Comparison of ENCODE assay signal across 1 cellular context in the genomic region with DNA sequence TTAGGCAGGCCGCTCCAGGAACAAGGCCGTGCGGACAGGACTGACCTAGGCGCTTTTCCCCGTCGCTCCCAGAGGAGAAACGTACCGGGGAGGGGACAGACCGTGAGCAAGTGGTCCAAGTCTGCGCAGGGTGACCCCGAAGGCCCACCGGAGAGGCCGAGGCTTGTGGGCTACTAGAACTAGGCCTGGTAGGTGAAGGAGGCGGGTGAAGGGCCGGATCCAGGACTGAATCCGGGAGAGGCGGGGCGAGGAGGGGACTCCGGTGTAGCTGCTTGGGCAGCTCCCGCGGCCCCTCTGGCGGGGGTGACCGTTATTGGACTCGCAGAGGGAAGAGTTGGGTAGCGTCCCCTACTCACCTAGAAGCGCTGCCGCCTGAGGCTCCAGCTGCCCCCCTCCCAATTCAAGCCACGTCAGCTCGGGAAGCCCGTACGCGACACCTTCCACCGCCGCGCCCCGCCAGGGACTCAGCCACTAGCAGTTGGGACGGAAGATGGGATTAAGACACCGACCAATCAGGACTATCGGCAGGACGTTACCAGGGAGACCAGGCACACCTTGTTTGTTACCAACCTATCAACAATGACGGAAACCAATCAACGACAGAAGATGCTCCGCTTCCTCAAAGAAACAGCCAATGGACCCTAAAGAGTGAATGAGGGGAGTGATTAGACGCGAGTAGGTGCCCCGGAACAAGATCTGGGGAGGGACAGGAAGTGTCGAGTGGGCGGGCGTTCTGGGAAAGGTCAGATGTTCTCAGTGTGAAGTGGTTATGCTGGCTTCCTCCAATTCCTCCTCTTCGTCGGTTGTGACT.
TF ChIP-seq lines count a peak whose summit lies in the region.

GOLGB1 (minus strand) TSS at position 466 of the 811 bp plus-strand sequence. CDS start 18,770 bp downstream, outside the sequence.

TF ChIP-seq in HepG2, 621 proteins besides CTCF, POLR2A, EP300 and RAD21 (continued from another document and continues in another):
- TF ChIP-seq, protein P1, sequence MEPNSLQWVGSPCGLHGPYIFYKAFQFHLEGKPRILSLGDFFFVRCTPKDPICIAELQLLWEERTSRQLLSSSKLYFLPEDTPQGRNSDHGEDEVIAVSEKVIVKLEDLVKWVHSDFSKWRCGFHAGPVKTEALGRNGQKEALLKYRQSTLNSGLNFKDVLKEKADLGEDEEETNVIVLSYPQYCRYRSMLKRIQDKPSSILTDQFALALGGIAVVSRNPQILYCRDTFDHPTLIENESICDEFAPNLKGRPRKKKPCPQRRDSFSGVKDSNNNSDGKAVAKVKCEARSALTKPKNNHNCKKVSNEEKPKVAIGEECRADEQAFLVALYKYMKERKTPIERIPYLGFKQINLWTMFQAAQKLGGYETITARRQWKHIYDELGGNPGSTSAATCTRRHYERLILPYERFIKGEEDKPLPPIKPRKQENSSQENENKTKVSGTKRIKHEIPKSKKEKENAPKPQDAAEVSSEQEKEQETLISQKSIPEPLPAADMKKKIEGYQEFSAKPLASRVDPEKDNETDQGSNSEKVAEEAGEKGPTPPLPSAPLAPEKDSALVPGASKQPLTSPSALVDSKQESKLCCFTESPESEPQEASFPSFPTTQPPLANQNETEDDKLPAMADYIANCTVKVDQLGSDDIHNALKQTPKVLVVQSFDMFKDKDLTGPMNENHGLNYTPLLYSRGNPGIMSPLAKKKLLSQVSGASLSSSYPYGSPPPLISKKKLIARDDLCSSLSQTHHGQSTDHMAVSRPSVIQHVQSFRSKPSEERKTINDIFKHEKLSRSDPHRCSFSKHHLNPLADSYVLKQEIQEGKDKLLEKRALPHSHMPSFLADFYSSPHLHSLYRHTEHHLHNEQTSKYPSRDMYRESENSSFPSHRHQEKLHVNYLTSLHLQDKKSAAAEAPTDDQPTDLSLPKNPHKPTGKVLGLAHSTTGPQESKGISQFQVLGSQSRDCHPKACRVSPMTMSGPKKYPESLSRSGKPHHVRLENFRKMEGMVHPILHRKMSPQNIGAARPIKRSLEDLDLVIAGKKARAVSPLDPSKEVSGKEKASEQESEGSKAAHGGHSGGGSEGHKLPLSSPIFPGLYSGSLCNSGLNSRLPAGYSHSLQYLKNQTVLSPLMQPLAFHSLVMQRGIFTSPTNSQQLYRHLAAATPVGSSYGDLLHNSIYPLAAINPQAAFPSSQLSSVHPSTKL (CRISPR knock-in tag; IDR thresholded peaks at IDR 0.05): peak; percentile 31
- 0 out of 2 replicates have a peak, but pooled peaks have one; percentile 8 for TF ChIP-seq CEBPG (CRISPR knock-in tag; IDR thresholded peaks at IDR 0.05)
- no peak; the same call in 1 of the 2 replicates for TF ChIP-seq RARA (CRISPR knock-in tag; IDR thresholded peaks at IDR 0.05)
- 0 out of 2 replicates have a peak, but pooled peaks have one; percentile 37 for TF ChIP-seq AHR (CRISPR knock-in tag; IDR thresholded peaks at IDR 0.05)
- TF ChIP-seq KLF16 (CRISPR knock-in tag; IDR thresholded peaks at IDR 0.05): peak in 1 of 2 experiments; percentile 97; a peak in 2 of 4 replicates
- TF ChIP-seq KLF9 (CRISPR knock-in tag; IDR thresholded peaks at IDR 0.05; ENCODE audit: low read depth): peak; percentile 40; the same call in 1 of the 2 replicates
- 0 out of 4 replicates have a peak, but pooled peaks have one; percentile 22 to 29 for TF ChIP-seq MAFK (conservative IDR thresholded peaks at IDR 0.05 in 1 of 2, IDR thresholded peaks at IDR 0.05 in 1 of 2; ENCODE audit: low read length in 2 of 2)
- TF ChIP-seq TAF15 (IDR thresholded peaks at IDR 0.05; ENCODE audit: low read depth, low read length, poor library complexity, severe bottlenecking): peak; percentile 79
- TF ChIP-seq HDAC1 (CRISPR knock-in tag; IDR thresholded peaks at IDR 0.05): peak; percentile 81
- peak; percentile 49 for TF ChIP-seq JARID2 (CRISPR knock-in tag; IDR thresholded peaks at IDR 0.05; ENCODE audit: insufficient replicate concordance)
- TF ChIP-seq DMAP1 (CRISPR knock-in tag; IDR thresholded peaks at IDR 0.05): peak; percentile 83
- TF ChIP-seq, protein P2, sequence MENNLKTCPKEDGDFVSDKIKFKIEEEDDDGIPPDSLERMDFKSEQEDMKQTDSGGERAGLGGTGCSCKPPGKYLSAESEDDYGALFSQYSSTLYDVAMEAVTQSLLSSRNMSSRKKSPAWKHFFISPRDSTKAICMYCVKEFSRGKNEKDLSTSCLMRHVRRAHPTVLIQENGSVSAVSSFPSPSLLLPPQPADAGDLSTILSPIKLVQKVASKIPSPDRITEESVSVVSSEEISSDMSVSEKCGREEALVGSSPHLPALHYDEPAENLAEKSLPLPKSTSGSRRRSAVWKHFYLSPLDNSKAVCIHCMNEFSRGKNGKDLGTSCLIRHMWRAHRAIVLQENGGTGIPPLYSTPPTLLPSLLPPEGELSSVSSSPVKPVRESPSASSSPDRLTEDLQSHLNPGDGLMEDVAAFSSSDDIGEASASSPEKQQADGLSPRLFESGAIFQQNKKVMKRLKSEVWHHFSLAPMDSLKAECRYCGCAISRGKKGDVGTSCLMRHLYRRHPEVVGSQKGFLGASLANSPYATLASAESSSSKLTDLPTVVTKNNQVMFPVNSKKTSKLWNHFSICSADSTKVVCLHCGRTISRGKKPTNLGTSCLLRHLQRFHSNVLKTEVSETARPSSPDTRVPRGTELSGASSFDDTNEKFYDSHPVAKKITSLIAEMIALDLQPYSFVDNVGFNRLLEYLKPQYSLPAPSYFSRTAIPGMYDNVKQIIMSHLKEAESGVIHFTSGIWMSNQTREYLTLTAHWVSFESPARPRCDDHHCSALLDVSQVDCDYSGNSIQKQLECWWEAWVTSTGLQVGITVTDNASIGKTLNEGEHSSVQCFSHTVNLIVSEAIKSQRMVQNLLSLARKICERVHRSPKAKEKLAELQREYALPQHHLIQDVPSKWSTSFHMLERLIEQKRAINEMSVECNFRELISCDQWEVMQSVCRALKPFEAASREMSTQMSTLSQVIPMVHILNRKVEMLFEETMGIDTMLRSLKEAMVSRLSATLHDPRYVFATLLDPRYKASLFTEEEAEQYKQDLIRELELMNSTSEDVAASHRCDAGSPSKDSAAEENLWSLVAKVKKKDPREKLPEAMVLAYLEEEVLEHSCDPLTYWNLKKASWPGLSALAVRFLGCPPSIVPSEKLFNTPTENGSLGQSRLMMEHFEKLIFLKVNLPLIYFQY (CRISPR knock-in tag; IDR thresholded peaks at IDR 0.05; ENCODE audit: borderline replicate concordance): peak; percentile 17; the same call in 1 of the 2 replicates
- TF ChIP-seq GPN1 (CRISPR knock-in tag; IDR thresholded peaks at IDR 0.05; ENCODE audit: borderline replicate concordance): no peak
- no peak for TF ChIP-seq ZFP1 (CRISPR knock-in tag; IDR thresholded peaks at IDR 0.05)
- no peak for TF ChIP-seq ZNF615 (CRISPR knock-in tag; IDR thresholded peaks at IDR 0.05; ENCODE audit: borderline replicate concordance)
- TF ChIP-seq TGIF2 (CRISPR knock-in tag; IDR thresholded peaks at IDR 0.05): no peak
- TF ChIP-seq, protein P3, sequence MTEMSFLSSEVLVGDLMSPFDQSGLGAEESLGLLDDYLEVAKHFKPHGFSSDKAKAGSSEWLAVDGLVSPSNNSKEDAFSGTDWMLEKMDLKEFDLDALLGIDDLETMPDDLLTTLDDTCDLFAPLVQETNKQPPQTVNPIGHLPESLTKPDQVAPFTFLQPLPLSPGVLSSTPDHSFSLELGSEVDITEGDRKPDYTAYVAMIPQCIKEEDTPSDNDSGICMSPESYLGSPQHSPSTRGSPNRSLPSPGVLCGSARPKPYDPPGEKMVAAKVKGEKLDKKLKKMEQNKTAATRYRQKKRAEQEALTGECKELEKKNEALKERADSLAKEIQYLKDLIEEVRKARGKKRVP (CRISPR knock-in tag; IDR thresholded peaks at IDR 0.05): no peak; a peak in 1 of 4 replicates
- TF ChIP-seq, protein P4, sequence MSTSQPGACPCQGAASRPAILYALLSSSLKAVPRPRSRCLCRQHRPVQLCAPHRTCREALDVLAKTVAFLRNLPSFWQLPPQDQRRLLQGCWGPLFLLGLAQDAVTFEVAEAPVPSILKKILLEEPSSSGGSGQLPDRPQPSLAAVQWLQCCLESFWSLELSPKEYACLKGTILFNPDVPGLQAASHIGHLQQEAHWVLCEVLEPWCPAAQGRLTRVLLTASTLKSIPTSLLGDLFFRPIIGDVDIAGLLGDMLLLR (CRISPR knock-in tag; IDR thresholded peaks at IDR 0.05): no peak
- TF ChIP-seq, protein P5, sequence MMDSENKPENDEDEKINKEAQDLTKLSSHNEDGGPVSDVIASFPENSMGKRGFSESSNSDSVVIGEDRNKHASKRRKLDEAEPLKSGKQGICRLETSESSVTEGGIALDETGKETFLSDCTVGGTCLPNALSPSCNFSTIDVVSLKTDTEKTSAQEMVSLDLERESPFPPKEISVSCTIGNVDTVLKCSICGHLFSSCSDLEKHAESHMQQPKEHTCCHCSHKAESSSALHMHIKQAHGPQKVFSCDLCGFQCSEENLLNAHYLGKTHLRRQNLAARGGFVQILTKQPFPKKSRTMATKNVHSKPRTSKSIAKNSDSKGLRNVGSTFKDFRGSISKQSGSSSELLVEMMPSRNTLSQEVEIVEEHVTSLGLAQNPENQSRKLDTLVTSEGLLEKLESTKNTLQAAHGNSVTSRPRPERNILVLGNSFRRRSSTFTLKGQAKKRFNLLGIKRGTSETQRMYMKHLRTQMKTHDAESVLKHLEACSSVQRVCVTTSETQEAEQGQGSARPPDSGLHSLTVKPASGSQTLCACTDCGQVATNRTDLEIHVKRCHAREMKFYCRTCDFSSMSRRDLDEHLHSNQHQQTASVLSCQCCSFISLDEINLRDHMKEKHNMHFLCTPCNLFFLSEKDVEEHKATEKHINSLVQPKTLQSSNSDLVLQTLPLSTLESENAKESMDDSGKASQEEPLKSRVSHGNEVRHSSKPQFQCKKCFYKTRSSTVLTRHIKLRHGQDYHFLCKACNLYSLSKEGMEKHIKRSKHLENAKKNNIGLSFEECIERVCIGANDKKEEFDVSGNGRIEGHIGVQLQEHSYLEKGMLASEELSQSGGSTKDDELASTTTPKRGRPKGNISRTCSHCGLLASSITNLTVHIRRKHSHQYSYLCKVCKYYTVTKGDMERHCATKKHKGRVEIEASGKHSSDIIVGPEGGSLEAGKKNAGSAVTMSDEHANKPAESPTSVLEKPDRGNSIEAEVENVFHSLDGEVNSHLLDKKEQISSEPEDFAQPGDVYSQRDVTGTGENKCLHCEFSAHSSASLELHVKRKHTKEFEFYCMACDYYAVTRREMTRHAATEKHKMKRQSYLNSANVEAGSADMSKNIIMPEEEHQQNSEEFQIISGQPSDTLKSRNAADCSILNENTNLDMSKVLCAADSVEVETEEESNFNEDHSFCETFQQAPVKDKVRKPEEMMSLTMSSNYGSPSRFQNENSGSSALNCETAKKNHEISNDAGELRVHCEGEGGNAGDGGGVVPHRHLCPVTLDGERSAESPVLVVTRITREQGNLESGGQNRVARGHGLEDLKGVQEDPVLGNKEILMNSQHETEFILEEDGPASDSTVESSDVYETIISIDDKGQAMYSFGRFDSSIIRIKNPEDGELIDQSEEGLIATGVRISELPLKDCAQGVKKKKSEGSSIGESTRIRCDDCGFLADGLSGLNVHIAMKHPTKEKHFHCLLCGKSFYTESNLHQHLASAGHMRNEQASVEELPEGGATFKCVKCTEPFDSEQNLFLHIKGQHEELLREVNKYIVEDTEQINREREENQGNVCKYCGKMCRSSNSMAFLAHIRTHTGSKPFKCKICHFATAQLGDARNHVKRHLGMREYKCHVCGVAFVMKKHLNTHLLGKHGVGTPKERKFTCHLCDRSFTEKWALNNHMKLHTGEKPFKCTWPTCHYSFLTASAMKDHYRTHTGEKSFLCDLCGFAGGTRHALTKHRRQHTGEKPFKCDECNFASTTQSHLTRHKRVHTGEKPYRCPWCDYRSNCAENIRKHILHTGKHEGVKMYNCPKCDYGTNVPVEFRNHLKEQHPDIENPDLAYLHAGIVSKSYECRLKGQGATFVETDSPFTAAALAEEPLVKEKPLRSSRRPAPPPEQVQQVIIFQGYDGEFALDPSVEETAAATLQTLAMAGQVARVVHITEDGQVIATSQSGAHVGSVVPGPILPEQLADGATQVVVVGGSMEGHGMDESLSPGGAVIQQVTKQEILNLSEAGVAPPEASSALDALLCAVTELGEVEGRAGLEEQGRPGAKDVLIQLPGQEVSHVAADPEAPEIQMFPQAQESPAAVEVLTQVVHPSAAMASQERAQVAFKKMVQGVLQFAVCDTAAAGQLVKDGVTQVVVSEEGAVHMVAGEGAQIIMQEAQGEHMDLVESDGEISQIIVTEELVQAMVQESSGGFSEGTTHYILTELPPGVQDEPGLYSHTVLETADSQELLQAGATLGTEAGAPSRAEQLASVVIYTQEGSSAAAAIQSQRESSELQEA (CRISPR knock-in tag; IDR thresholded peaks at IDR 0.05; ENCODE audit: not compliant biosample characterization): peak; percentile 32
- TF ChIP-seq PCBP1 (IDR thresholded peaks at IDR 0.05; ENCODE audit: borderline replicate concordance, low read depth, low read length): 0 out of 2 replicates have a peak, but pooled peaks have one; percentile 18
- 0 out of 2 replicates have a peak, but pooled peaks have one; percentile 27 for TF ChIP-seq HNRNPL (IDR thresholded peaks at IDR 0.05; ENCODE audit: low read depth, low read length)
- peak; percentile 97 for TF ChIP-seq PHF8 (CRISPR knock-in tag; IDR thresholded peaks at IDR 0.05)
- TF ChIP-seq HNRNPK (IDR thresholded peaks at IDR 0.05; ENCODE audit: low read depth, low read length, poor library complexity, severe bottlenecking): no peak
